ENCODE assay signal across 12 cellular contexts in the genomic region with DNA sequence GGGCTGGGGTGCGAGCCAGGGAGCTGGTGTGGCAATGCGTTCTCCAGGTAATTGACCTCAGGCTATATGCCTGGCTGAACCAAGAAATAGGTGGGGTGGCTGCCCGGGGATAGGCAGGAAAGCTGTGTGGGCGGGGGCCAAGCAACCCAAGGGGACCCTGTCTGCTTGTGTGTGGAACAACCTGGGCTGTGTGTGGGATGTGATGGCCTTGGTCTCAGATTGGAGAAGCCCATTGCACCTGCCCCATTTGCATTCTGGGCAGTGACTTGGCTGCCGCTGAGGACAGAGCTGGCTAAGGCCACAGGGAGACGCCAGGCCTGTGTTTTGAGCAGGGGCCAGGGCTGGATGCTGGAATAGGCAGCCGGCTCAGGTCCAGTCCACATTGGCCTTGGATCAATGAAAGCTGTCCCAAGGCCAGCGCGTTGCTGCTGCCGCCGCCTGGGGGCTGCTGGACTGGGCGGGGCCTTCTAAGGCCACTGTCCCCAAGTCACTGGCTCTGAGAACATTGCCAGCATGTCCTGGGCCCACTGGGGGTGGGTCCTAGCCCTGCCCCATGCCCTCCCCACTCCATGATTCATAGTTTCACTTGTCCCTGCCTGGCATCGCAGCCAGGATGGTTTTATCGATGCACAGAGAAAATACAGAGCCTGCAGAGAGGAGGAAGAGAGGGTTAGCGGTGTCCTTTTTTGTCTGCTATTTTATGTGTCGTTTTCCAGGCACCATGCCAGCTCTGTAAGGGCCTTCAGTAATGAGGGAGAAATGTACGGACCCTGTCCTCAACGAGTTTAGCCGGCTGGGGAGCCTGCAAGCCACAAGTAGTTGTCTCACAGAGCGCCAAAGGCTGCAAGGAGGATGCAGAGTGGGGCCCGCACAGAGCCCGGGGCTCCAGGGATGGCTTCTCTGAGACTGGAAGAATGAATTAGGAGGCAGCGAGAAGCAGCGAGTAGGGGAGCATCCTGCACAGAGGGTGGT. TPM values are rescaled to one million over a fixed set of nuclear protein-coding genes. Genes with fewer than 3 reads are reported as not detected.
DNase-seq lines count a peak whose midpoint lies in the region; ATAC-seq lines count a peak whose summit lies in the region.
"Had no signal": no experiment of that assay in that cellular context is flagged by ENCODE, and none has a peak within 500 bp of the region (broad histone marks: within the 10 kb centered on the region; RNA-seq: fewer than 3 reads in every experiment).

No MANE protein-coding gene starts in this region.

- H3K9me3 ChIP-seq in ectodermal cell (ENCODE audit: control insufficient read depth, low read length) (no peaks in the 10 kb centered on the region), Karpas-422 (ENCODE audit: low read length) (no peaks in the 10 kb centered on the region)
- H3K9me3 ChIP-seq: A549 had no signal

- DNase-seq in DMS79 treated with DMSO at 0.1 percent for 48 hours (lab: John Stamatoyannopoulos, UW) (peak; percentile 0), DMS79 (lab: John Stamatoyannopoulos, UW) (no peak), middle frontal gyrus (ENCODE audit: extremely low spot score, low spot score) (peak; percentile 75), ureter (ENCODE audit: low spot score) (peak; percentile 81), Karpas-422 (no peak)
- no peak for DNase-seq in stimulated activated CD4-positive, alpha-beta T cell treated with anti-CD3 and anti-CD28 coated beads, Interleukin-12 subunit alpha, Interleukin-12 subunit beta, amount 100 ng/mL, for 4 hours
- DNase-seq: activated naive CD8-positive, alpha-beta T cell treated with anti-CD3 and anti-CD28 coated beads, Interleukin-2, amount 50 U/mL, for 24 hours; stimulated activated CD4-positive, alpha-beta T cell treated with anti-CD3 and anti-CD28 coated beads, Interleukin-4, amount 100 ng/mL, for 4 hours; T-helper 9 cell had no signal

- H3K27ac ChIP-seq in ectodermal cell (ENCODE audit: insufficient read depth, low read depth, low read length, poor library complexity, severe bottlenecking) (peak overlapping the region; percentile 16), Karpas-422 (ENCODE audit: low read length) (no peak overlapping the region)
- H3K27ac ChIP-seq: A549 had no signal

- H3K4me3 ChIP-seq in ectodermal cell (ENCODE audit: insufficient read depth, low read depth, low read length) (no peak overlapping the region), Karpas-422 (ENCODE audit: low read length) (no peak overlapping the region)
- H3K4me3 ChIP-seq: A549 had no signal

- peaks cover 15% of the 10 kb centered on the region for H3K4me1 ChIP-seq in ectodermal cell (ENCODE audit: control insufficient read depth, insufficient read depth, low read length)
- H3K4me1 ChIP-seq in Karpas-422 (ENCODE audit: low read length) = no peaks in the 10 kb centered on the region
- H3K4me1 ChIP-seq: A549 had no signal

- 82% methylated on average over 24 of the region's 24 CpGs for WGBS in ectodermal cell, 2 experiments

- no peak for ATAC-seq in HG02763 (IDR thresholded peaks at IDR 0.05; ENCODE audit: unreplicated experiment)
- ATAC-seq: A549; activated naive CD8-positive, alpha-beta T cell treated with anti-CD3 and anti-CD28 coated beads, Interleukin-2, amount 50 U/mL, for 24 hours had no signal

- no peak overlapping the region for H3K9ac ChIP-seq in Karpas-422 (ENCODE audit: low read length)

- no peak overlapping the region for H2AFZ ChIP-seq in Karpas-422 (ENCODE audit: low read length)

- no peaks in the 10 kb centered on the region for H3K79me2 ChIP-seq in Karpas-422 (ENCODE audit: low read length)

- H3K36me3 ChIP-seq in ectodermal cell (ENCODE audit: control insufficient read depth, insufficient read depth, low read length) (no peaks in the 10 kb centered on the region), Karpas-422 (ENCODE audit: insufficient read depth, low read length) (no peaks in the 10 kb centered on the region)

- H3K27me3 ChIP-seq in ectodermal cell (ENCODE audit: control insufficient read depth, insufficient read depth, low read length, poor library complexity, severe bottlenecking) (no peaks in the 10 kb centered on the region), Karpas-422 (ENCODE audit: low read length) (no peaks in the 10 kb centered on the region)

- H3K9me2 ChIP-seq in Karpas-422 (replicated peaks; ENCODE audit: insufficient read depth, low read length) = no peaks in the 10 kb centered on the region

- no peaks in the 10 kb centered on the region for H4K20me1 ChIP-seq in Karpas-422 (ENCODE audit: insufficient read depth, low read depth, low read length)

- H3K4me2 ChIP-seq in Karpas-422 (ENCODE audit: low read depth, low read length, poor library complexity, severe bottlenecking) = no peak overlapping the region
- H3K4me2 ChIP-seq: A549 had no signal

RNA-seq across cellular contexts. Expression of gene NKD1, which starts 43.9 kb away (rescaled TPM):
- polyA plus RNA-seq in ectodermal cell (2013, experiment 1 of 4) = 33.2 TPM
- polyA plus RNA-seq in ectodermal cell (2013, experiment 2 of 4) = 39.7 TPM
- 18.2 TPM for polyA plus RNA-seq in ectodermal cell (2013, experiment 3 of 4)
- 28.8 TPM for polyA plus RNA-seq in ectodermal cell (2013, experiment 4 of 4)
- total RNA-seq in ureter = 27.8 TPM
- total RNA-seq in Karpas-422 (2014; rRNA removed; shearing (Covaris generic); ENCODE audit: low replicate concordance) = not detected in 2 replicates

Comparison
In these comparisons a context has a peak if more than half of its experiments do, and no peak if none do; other contexts are left out.
1. DNase-seq: peak in DMS79 treated with DMSO at 0.1 percent for 48 hours (single experiment), middle frontal gyrus (single experiment) and ureter (single experiment); none in DMS79 (single experiment), stimulated activated CD4-positive, alpha-beta T cell treated with anti-CD3 and anti-CD28 coated beads, Interleukin-12 subunit alpha, Interleukin-12 subunit beta, amount 100 ng/mL, for 4 hours (single experiment) and Karpas-422 (single experiment).
2. RNA of gene NKD1, which starts 43.9 kb away (total RNA-seq): 27.8 TPM in ureter (single experiment); not detected in Karpas-422; every median in the first group is over 10 times any median in the second.